Comparison of ENCODE assay signal across 1 cellular context in the genomic region with DNA sequence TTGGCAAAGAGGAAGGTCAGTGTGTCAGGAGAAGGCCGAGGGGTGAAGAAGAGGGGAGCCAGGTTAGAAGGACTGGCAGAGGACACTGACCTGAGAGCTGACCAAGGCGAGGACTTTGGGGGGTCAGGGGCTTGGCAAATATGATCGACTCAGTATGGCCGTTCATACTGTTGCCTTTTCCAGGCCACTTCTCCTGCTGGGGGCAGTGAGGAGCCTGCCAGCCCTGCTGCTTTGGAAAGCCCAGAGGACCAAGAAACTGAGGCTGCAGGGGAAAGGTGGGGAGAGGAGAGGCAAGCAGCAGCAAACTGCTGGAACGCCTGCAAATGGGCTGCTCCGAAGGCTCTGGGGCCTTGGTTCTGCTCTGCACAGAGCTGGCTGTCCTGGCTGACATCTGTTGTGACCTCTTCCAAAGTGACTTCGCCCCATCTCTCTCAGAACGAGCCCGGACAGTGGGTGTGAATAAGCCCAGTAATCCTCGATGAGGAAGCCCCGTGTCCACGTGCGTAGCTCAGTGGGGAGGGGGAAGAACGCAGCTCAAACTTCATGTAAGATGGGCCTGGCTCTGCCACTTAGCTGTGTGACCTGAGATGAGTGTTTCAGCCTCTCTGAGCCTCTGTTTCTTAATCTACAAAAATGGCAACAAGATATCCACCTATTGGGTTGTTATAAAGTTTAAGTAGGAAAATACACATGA.
TF ChIP-seq lines count a peak whose summit lies in the region.

No MANE protein-coding gene starts in this region.

TF ChIP-seq in GM23338, 12 proteins besides CTCF, POLR2A, EP300 and RAD21 (continued from another document):
- TF ChIP-seq ZNF462 (CRISPR knock-in tag; IDR thresholded peaks at IDR 0.05) (no peak), CREB1 (CRISPR knock-in tag; IDR thresholded peaks at IDR 0.05; ENCODE audit: low read depth) (no peak)
- TF ChIP-seq, protein P1, sequence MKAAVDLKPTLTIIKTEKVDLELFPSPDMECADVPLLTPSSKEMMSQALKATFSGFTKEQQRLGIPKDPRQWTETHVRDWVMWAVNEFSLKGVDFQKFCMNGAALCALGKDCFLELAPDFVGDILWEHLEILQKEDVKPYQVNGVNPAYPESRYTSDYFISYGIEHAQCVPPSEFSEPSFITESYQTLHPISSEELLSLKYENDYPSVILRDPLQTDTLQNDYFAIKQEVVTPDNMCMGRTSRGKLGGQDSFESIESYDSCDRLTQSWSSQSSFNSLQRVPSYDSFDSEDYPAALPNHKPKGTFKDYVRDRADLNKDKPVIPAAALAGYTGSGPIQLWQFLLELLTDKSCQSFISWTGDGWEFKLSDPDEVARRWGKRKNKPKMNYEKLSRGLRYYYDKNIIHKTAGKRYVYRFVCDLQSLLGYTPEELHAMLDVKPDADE (IDR thresholded peaks at IDR 0.05): no peak
TF ChIP-seq in GM23338: peak in this region for 0.
